Comparison of ENCODE assay signal across 10 cellular contexts in the genomic region with DNA sequence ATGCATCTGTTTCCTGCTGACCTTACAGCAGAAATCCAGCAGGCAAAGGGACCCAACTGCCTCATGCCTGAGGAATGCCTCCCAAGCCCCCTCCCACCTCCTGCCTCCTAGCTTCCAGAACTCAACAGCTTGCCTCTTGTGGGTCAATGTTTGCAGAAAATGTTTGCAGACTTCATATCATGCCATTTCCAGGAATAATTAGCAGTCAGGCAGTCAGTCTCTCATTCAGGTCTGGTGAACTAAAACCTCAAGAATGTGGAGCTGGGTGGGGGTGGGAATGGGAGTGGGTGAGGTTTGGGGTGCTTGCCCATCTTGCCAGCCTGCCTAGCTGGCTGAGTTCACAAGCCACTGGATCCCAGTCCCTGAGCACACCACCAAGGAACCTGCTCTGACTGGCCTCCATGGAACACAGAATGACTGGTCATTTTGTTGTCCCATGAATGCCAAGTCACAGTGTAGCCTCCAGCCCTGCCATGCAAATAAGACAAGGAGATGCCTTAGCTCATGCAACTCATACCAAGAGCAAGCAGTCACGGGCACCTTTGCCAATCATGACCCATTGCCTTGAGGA. TPM values are rescaled to one million over a fixed set of nuclear protein-coding genes. Genes with fewer than 3 reads are reported as not detected.
DNase-seq lines count a peak whose midpoint lies in the region; ATAC-seq, FAIRE-seq and TF ChIP-seq lines count a peak whose summit lies in the region.
"Had no signal": no experiment of that assay in that cellular context is flagged by ENCODE, and none has a peak within 500 bp of the region (broad histone marks: within the 10 kb centered on the region; RNA-seq: fewer than 3 reads in every experiment).

No MANE protein-coding gene starts in this region.

- H3K4me1 ChIP-seq in gastrocnemius medialis = peaks cover 0 to 4% of the 10 kb centered on the region in 2 donors
- H3K4me1 ChIP-seq in small intestine (ENCODE audit: control insufficient read depth in 2 of 2, insufficient read depth in 1 of 2, low read depth in 1 of 2, low read length in 1 of 2) = no peaks in the 10 kb centered on the region

- H3K4me3 ChIP-seq in gastrocnemius medialis (no peak overlapping the region), small intestine (ENCODE audit: low read depth in 1 of 2, low read length in 2 of 2) (no peak overlapping the region)

- peaks cover 6% of the 10 kb centered on the region for H3K27me3 Mint-ChIP-seq in nephron progenitor cell (ENCODE audit: low read depth, poor library complexity)

- H3K36me3 ChIP-seq in gastrocnemius medialis (no peaks in the 10 kb centered on the region), small intestine (ENCODE audit: control insufficient read depth in 2 of 2, insufficient read depth in 2 of 2, low read length in 2 of 2) (no peaks in the 10 kb centered on the region)
- H3K36me3 ChIP-seq: neutrophil had no signal

- peak; percentile 86 for FAIRE-seq in H54 (lab: Jason Lieb, UNC)
- FAIRE-seq in small intestine (lab: Jason Lieb, UNC) = no peak

- TF ChIP-seq POLR2A in H54 (IDR thresholded peaks at IDR 0.05; ENCODE audit: low read depth, low read length) = no peak
- TF ChIP-seq POLR2A in gastrocnemius medialis (IDR thresholded peaks at IDR 0.05) = no peak

- no peaks in the 10 kb centered on the region for H3K36me3 Mint-ChIP-seq in nephron progenitor cell (ENCODE audit: low read depth)

- peak overlapping the region; percentile 92 for H3K27ac ChIP-seq in RWPE1
- peak overlapping the region in 2 of 4 donors; percentile 37 to 53 for H3K27ac ChIP-seq in gastrocnemius medialis
- no peak overlapping the region for H3K27ac ChIP-seq in small intestine (ENCODE audit: low read depth in 1 of 2, low read length in 1 of 2)
- H3K27ac ChIP-seq: neutrophil had no signal

- in situ Hi-C loops in gastrocnemius medialis (cut with MboI; ENCODE audit: low sequenced_read_pairs in 4 of 4) = no loop called here

- WGBS in small intestine, 3 donors = 44 to 70% (median 48%) methylated on average over 1 of the region's 1 CpG

- no peak overlapping the region for H3K27ac Mint-ChIP-seq in nephron progenitor cell

- no peak overlapping the region for H3K4me3 Mint-ChIP-seq in nephron progenitor cell

- peaks cover 46% of the 10 kb centered on the region for H3K9me3 Mint-ChIP-seq in nephron progenitor cell

- TF ChIP-seq CTCF in RWPE1 (conservative IDR thresholded peaks at IDR 0.05; ENCODE audit: low read depth) = no peak
- no peak for TF ChIP-seq CTCF in gastrocnemius medialis (IDR thresholded peaks at IDR 0.05 in 4 of 5, conservative IDR thresholded peaks at IDR 0.05 in 1 of 5)
- TF ChIP-seq CTCF in nephron progenitor cell (IDR thresholded peaks at IDR 0.05) = no peak

- H3K4me1 Mint-ChIP-seq in nephron progenitor cell = peaks cover 47% of the 10 kb centered on the region

- H3K9me3 ChIP-seq in gastrocnemius medialis = no peaks in the 10 kb centered on the region
- H3K9me3 ChIP-seq in small intestine (ENCODE audit: control insufficient read depth, low read depth) = no peaks in the 10 kb centered on the region
- H3K9me3 ChIP-seq: neutrophil had no signal

- intact Hi-C loops in gastrocnemius medialis (cut with DNase I; ENCODE audit: low total_unique reads) = no loop called here

- ATAC-seq in gastrocnemius medialis = peak; percentile 76 to 90
- ATAC-seq in GM21381 (IDR thresholded peaks at IDR 0.05; ENCODE audit: unreplicated experiment) = no peak

- H3K27me3 ChIP-seq in gastrocnemius medialis (no peaks in the 10 kb centered on the region), small intestine (ENCODE audit: control insufficient read depth in 2 of 2, insufficient read depth in 2 of 2, low read length in 2 of 2) (no peaks in the 10 kb centered on the region)
- H3K27me3 ChIP-seq: neutrophil had no signal

- DNase-seq in H54 (ENCODE audit: insufficient read length, low spot score) = peak; percentile 42
- peak; percentile 65 for DNase-seq in RWPE1 (ENCODE audit: low spot score)
- DNase-seq in fibroblast of peridontal ligament (ENCODE audit: extremely low read depth) = peak; percentile 80
- peak; percentile 9 to 24 for DNase-seq in gastrocnemius medialis
- no peak for DNase-seq in small intestine
- no peak for DNase-seq in nephron progenitor cell
- DNase-seq: NCI-H1105 had no signal

- CTCF ChIA-PET in RWPE1 (lab: Yijun Ruan, JAX) = interaction anchor here (0.6 kb wide), 1 partner anchor 190 kb away, joined by 3 read pairs; no protein-coding TSS in a partner anchor

- POLR2A ChIA-PET in RWPE1 (lab: Yijun Ruan, JAX; ENCODE audit: low non-redundant PET) = no interaction called here

RNA-seq across cellular contexts. Expression of a gene that starts 12.1 kb away (rescaled TPM):
- total RNA-seq in gastrocnemius medialis = not detected
- polyA plus RNA-seq in small intestine = under 1 TPM in 1 of 3 donors, not detected in 2; 0.06 TPM
- polyA plus RNA-seq: esophagus had no signal

Comparison
In these comparisons a context has a peak if more than half of its experiments do, and no peak if none do; other contexts are left out.
1. DNase-seq: peak in H54 (single experiment), RWPE1 (single experiment), fibroblast of peridontal ligament (single experiment) and gastrocnemius medialis (2 of 2); none in small intestine (single experiment) and nephron progenitor cell (single experiment).